Comparison of ENCODE assay signal across 27 cellular contexts in genomic region chr5:81739283-81739682, GRCh38.
"Had no signal": no experiment of that assay in that cellular context is flagged by ENCODE, and none has a peak within 500 bp of the region (broad histone marks: within the 10 kb centered on the region; RNA-seq: fewer than 3 reads in every experiment).

No MANE protein-coding gene starts in this region.

- H3K27me3 ChIP-seq: ovary, suprapubic skin, tibial artery, upper lobe of right lung had no signal

- H3K9me3 ChIP-seq: left ventricle myocardium inferior, mucosa of descending colon, ovary, prostate gland, suprapubic skin, thoracic aorta, tibial artery, upper lobe of right lung had no signal

- ATAC-seq: left colon; mucosa of descending colon; naive thymus-derived CD4-positive, alpha-beta T cell; natural killer cell treated with Interleukin-12 subunit alpha and Interleukin-12 subunit beta and Interleukin-15 and Interleukin-18, amount 100 ng/mL, for 72 hours; right cardiac atrium; sciatic nerve; stimulated activated naive B cell treated with anti-CD40 and anti-IgM and Interleukin-4, amounts not matched to agents 10 μg/mL and 1 μg/mL and 100 μg/mL, for 72 hours; upper lobe of right lung had no signal

- H3K4me3 ChIP-seq: left ventricle myocardium inferior, lung, mucosa of descending colon, ovary, prostate gland, skin epidermis, suprapubic skin, thoracic aorta, tibial artery, upper lobe of right lung had no signal

- H3K4me1 ChIP-seq: left ventricle myocardium inferior, prostate gland, suprapubic skin, upper lobe of right lung had no signal

- DNase-seq: hypothalamus; immature natural killer cell; kidney; left colon; left ventricle myocardium inferior; midbrain; mucosa of descending colon; naive thymus-derived CD4-positive, alpha-beta T cell; ovary; posterior cingulate gyrus; retina; right cardiac atrium; stimulated activated CD4-positive, alpha-beta T cell treated with anti-CD3 and anti-CD28 coated beads, Interleukin-12 subunit alpha, Interleukin-12 subunit beta, amount 100 ng/mL, for 4 hours; stimulated activated CD4-positive, alpha-beta T cell treated with anti-CD3 and anti-CD28 coated beads, Interleukin-15, amount 100 ng/mL, for 24 hours; stimulated activated CD4-positive, alpha-beta T cell treated with anti-CD3 and anti-CD28 coated beads, Interleukin-2, amount 100 ng/mL, for 24 hours; stimulated activated CD4-positive, alpha-beta T cell treated with anti-CD3 and anti-CD28 coated beads, Interleukin-4, amount 100 ng/mL, for 1 hour; stimulated activated naive B cell treated with anti-CD40 and anti-IgM and Interleukin-4, amounts not matched to agents 10 μg/mL and 1 μg/mL and 100 μg/mL, for 72 hours; tibial artery; trophoblast cell; upper lobe of right lung had no signal

- H3K36me3 ChIP-seq: ovary, prostate gland, suprapubic skin, thoracic aorta, tibial artery, upper lobe of right lung had no signal

- H3K27ac ChIP-seq: left ventricle myocardium inferior, ovary, prostate gland, skin epidermis, suprapubic skin, thoracic aorta, tibial artery, upper lobe of right lung had no signal
